In the genomic region with DNA sequence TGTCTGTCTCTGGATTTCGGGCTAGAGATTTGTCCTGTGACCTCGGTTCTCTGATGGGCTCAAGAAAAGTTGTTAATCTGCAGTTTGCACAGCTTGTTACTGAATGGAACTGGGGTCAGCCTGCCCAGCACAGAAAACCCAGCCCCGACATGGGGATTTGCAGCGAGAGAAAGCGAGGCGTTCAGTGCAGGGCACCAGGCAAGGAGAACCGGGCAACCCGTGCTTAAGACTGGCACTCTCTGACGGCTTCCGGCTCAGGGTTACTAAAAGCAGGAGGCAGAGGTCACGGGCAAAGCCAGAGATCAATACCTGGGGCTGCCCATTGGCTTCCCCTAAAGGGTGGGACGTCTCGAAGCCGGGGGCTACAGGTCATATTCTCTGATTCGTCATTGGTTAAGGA, we compare ENCODE assay signal across 17 cellular contexts. TPM values are rescaled to one million over a fixed set of nuclear protein-coding genes. Genes with fewer than 3 reads are reported as not detected.
A peak's percentile ranks its signal among the peaks of the same experiment; 100 is the strongest.
DNase-seq lines count a peak whose midpoint lies in the region; TF ChIP-seq lines count a peak whose summit lies in the region.
"Had no signal": no experiment of that assay in that cellular context is flagged by ENCODE, and none has a peak within 500 bp of the region (broad histone marks: within the 10 kb centered on the region; RNA-seq: fewer than 3 reads in every experiment).

No MANE protein-coding gene starts in this region.

- H2BK5ac ChIP-seq in mesenchymal stem cell (ENCODE audit: low read depth, low read length, poor library complexity, severe bottlenecking), result peak overlapping the region; percentile 24

- no peak overlapping the region for H3K18ac ChIP-seq in mesenchymal stem cell (ENCODE audit: low read depth in 1 of 2, low read length in 2 of 2)

- CTCF ChIA-PET in RWPE1 (lab: Yijun Ruan, JAX), result no interaction called here

- intact Hi-C loops in head of caudate nucleus (cut with DNase I), result no loop called here

- H3K4me1 ChIP-seq in BLaER1, result peaks cover 56% of the 10 kb centered on the region
- H3K4me1 ChIP-seq in mesenchymal stem cell (ENCODE audit: control insufficient read depth, insufficient read depth, low read depth, low read length), result peaks cover 14% of the 10 kb centered on the region
- peaks cover 36% of the 10 kb centered on the region for H3K4me1 ChIP-seq in stomach smooth muscle (ENCODE audit: control insufficient read depth, insufficient read depth, low read length)
- H3K4me1 ChIP-seq: A549, Peyer's patch had no signal

- no peaks in the 10 kb centered on the region for H3K79me1 ChIP-seq in mesenchymal stem cell (replicated peaks; ENCODE audit: low read length, poor library complexity, severe bottlenecking)

- no peak overlapping the region for H2AFZ ChIP-seq in mesenchymal stem cell (ENCODE audit: low read depth, low read length)

- no peak overlapping the region for H3K14ac ChIP-seq in mesenchymal stem cell (ENCODE audit: low read length in 2 of 2)

- H3K4me2 ChIP-seq in BLaER1 (peak overlapping the region; percentile 71; the same call in 1 of the 2 replicates), mesenchymal stem cell (ENCODE audit: low read length, poor library complexity, severe bottlenecking) (no peak overlapping the region)
- H3K4me2 ChIP-seq: A549 had no signal

- POLR2A ChIA-PET in RWPE1 (lab: Yijun Ruan, JAX; ENCODE audit: low non-redundant PET), result no interaction called here

- H4K91ac ChIP-seq in mesenchymal stem cell (ENCODE audit: low read length), result peak overlapping the region; percentile 30

- no peaks in the 10 kb centered on the region for H4K20me1 ChIP-seq in BLaER1

- no peak overlapping the region for H3K4me3 ChIP-seq in BLaER1
- H3K4me3 ChIP-seq in mesenchymal stem cell (ENCODE audit: insufficient read depth in 1 of 2, low read depth in 1 of 2, low read length in 2 of 2), result no peak overlapping the region
- H3K4me3 ChIP-seq in stomach smooth muscle (ENCODE audit: low read length in 2 of 2), result no peak overlapping the region
- H3K4me3 ChIP-seq: A549, Peyer's patch had no signal

- no peak overlapping the region for H2BK120ac ChIP-seq in mesenchymal stem cell (ENCODE audit: low read depth, low read length)

- WGBS in mesenchymal stem cell, result 93% methylated on average over 15 of the region's 15 CpGs

- no peak overlapping the region for H4K8ac ChIP-seq in mesenchymal stem cell (ENCODE audit: low read length)

- no peak overlapping the region for H3K23ac ChIP-seq in mesenchymal stem cell (ENCODE audit: low read length in 2 of 2)

- no peak overlapping the region for H2BK12ac ChIP-seq in mesenchymal stem cell (ENCODE audit: low read length in 2 of 2)

- no peak for TF ChIP-seq CTCF in RWPE1 (conservative IDR thresholded peaks at IDR 0.05; ENCODE audit: low read depth)

- no peak overlapping the region for H2BK15ac ChIP-seq in mesenchymal stem cell (ENCODE audit: low read depth, poor library complexity, severe bottlenecking)

- H3K9me3 ChIP-seq in BLaER1, result peaks cover 10% of the 10 kb centered on the region; the same call in 1 of the 2 replicates
- no peaks in the 10 kb centered on the region for H3K9me3 ChIP-seq in mesenchymal stem cell (ENCODE audit: control insufficient read depth, low read length)
- no peaks in the 10 kb centered on the region for H3K9me3 ChIP-seq in stomach smooth muscle (ENCODE audit: control insufficient read depth in 2 of 2, low read length in 2 of 2)
- H3K9me3 ChIP-seq: A549, Peyer's patch had no signal

- no peak overlapping the region for H3K27ac ChIP-seq in BLaER1
- H3K27ac ChIP-seq in RWPE1, result peak overlapping the region; percentile 65
- no peak overlapping the region for H3K27ac ChIP-seq in mesenchymal stem cell (ENCODE audit: low read length, poor library complexity, severe bottlenecking)
- H3K27ac ChIP-seq in stomach smooth muscle (ENCODE audit: low read length), result peak overlapping the region; percentile 41
- H3K27ac ChIP-seq: A549, Peyer's patch had no signal

- no peak overlapping the region for H2AK5ac ChIP-seq in mesenchymal stem cell (ENCODE audit: low read length, severe bottlenecking)

- H3K27me3 ChIP-seq in BLaER1, result no peaks in the 10 kb centered on the region
- peaks cover 0 to 6% of the 10 kb centered on the region in 2 experiments for H3K27me3 ChIP-seq in mesenchymal stem cell (ENCODE audit: control insufficient read depth in 1 of 2, insufficient read depth in 1 of 2, low read length in 2 of 2)
- H3K27me3 ChIP-seq in stomach smooth muscle (ENCODE audit: control insufficient read depth in 1 of 2, insufficient read depth in 2 of 2, low read length in 2 of 2), result no peaks in the 10 kb centered on the region
- H3K27me3 ChIP-seq: Peyer's patch had no signal

- H3K9ac ChIP-seq in BLaER1 (no peak overlapping the region), mesenchymal stem cell (ENCODE audit: low read length) (no peak overlapping the region), stomach smooth muscle (ENCODE audit: low read length in 2 of 2) (no peak overlapping the region)

- H3K4ac ChIP-seq in mesenchymal stem cell (ENCODE audit: low read depth in 1 of 2, low read length in 2 of 2), result no peak overlapping the region

- H3K36me3 ChIP-seq in BLaER1, result no peaks in the 10 kb centered on the region
- no peaks in the 10 kb centered on the region for H3K36me3 ChIP-seq in mesenchymal stem cell (ENCODE audit: control insufficient read depth in 1 of 2, insufficient read depth in 2 of 2, low read depth in 1 of 2, low read length in 2 of 2)
- no peaks in the 10 kb centered on the region for H3K36me3 ChIP-seq in stomach smooth muscle (ENCODE audit: control insufficient read depth in 2 of 2, insufficient read depth in 2 of 2, low read length in 2 of 2)
- H3K36me3 ChIP-seq: Peyer's patch had no signal

- no peak for DNase-seq in RWPE1 (ENCODE audit: low spot score)
- DNase-seq in mesenchymal stem cell, result no peak
- DNase-seq in GOT3 (lab: John Stamatoyannopoulos, UW), result no peak
- DNase-seq in occipital lobe (lab: John Stamatoyannopoulos, UW), result no peak
- no peak for DNase-seq in NCI-H187 (lab: John Stamatoyannopoulos, UW)
- no peak for DNase-seq in head of caudate nucleus
- DNase-seq: CD4-positive, alpha-beta T cell; COR-L47; DMS79; HFFc6; Kasumi-1; NCI-H1694 treated with DMSO at 0.1 percent for 48 hours; NCI-H446 treated with DMSO at 0.1 percent for 48 hours; Peyer's patch had no signal

RNA-seq across cellular contexts. Expression of a gene that starts 29.9 kb away (rescaled TPM):
- 2,201 TPM for polyA plus RNA-seq in mesenchymal stem cell (2013, experiment 1 of 2)
- 2,173 TPM for polyA plus RNA-seq in mesenchymal stem cell (2013, experiment 2 of 2)
- total RNA-seq in occipital lobe, result 41.0 TPM

Comparison
In these comparisons a context has a peak if more than half of its experiments do, and no peak if none do; other contexts are left out.
1. H3K27ac ChIP-seq: peak in RWPE1 (single experiment) and stomach smooth muscle (single experiment); none in BLaER1 (single experiment) and mesenchymal stem cell (single experiment).